8 cellular contexts compared by ENCODE assay signal in the genomic region with DNA sequence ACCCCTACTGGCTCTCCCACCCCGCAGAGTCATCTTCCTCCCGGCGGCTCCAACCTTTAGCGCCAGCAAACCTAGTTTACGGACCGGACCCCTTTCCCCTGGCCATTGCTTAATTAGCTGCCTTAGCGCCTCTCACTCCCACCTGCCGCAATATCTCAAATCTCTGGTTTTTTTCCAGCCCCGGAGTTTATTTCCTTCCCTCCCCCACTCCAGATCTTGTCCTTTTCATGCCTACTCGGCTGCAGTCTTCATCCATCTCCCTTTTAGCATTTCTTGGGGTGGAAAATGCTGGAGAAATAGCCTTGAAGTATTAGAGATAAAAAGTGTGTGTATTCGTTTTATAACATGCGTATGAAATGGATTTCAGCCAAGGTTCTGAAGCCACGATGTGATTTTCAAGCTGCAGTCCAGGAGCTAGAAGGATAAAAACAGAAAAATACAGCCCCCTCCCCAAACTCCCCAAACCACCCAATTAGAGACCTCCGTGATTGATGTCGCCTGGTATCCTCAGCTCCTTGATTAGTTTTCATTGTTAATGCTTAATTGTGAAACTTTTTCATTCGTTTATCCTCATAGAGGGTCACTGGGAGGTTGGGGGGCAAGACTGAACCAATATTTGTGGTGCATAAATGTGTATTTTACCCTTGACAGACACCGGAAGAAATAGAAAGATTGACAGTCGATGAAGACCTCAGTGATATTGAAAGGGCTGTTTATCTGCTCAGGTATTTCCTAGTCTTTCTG. TPM values are rescaled to one million over a fixed set of nuclear protein-coding genes. Genes with fewer than 3 reads are reported as not detected.
DNase-seq lines count a peak whose midpoint lies in the region; ATAC-seq and TF ChIP-seq lines count a peak whose summit lies in the region.

No MANE protein-coding gene starts in this region.

- H3K36me3 ChIP-seq in ES-I3 (ENCODE audit: insufficient read depth, low read length) = no peaks in the 10 kb centered on the region
- no peaks in the 10 kb centered on the region for H3K36me3 ChIP-seq in endodermal cell (ENCODE audit: control insufficient read depth, insufficient read depth, low read length)
- H3K36me3 ChIP-seq in ovary = no peaks in the 10 kb centered on the region

- H3K27me3 ChIP-seq in endodermal cell (ENCODE audit: control insufficient read depth, insufficient read depth, low read length, poor library complexity, severe bottlenecking) = peaks cover 52% of the 10 kb centered on the region
- no peaks in the 10 kb centered on the region for H3K27me3 ChIP-seq in ovary

- 14 to 15% methylated on average over 12 to 17 of the region's 18 CpGs for WGBS in endodermal cell (ENCODE audit: insufficient coverage in 1 of 2, insufficient read length in 1 of 2), 2 experiments
- 3 to 6% (median 6%) methylated on average over 18 of the region's 18 CpGs for WGBS in ovary, 3 donors
- WGBS in lower leg skin, 2 donors = 14 to 15% methylated on average over 17 to 18 of the region's 18 CpGs

- H3K4me1 Mint-ChIP-seq in endodermal cell = peaks cover 5% of the 10 kb centered on the region

- intact Hi-C loops in ovary (cut with DNase I) (loop anchor here in 2 of 4 donors (5.0 kb wide), 2 partner anchors 33 to 38 kb away; no protein-coding TSS in a partner anchor), lower leg skin (cut with DNase I; ENCODE audit: low total_unique reads) (no loop called here), posterior cingulate gyrus (cut with DNase I) (loop anchor here (2.0 to 5.0 kb wide), 3 partner anchors 43 to 138 kb away; a partner anchor contains a TSS)

- H3K27me3 Mint-ChIP-seq in endodermal cell (ENCODE audit: insufficient read depth) = peaks cover 53% of the 10 kb centered on the region

- no peak for ATAC-seq in HG02588 (IDR thresholded peaks at IDR 0.05; ENCODE audit: unreplicated experiment)

- H3K27ac ChIP-seq in endodermal cell (ENCODE audit: low read depth, low read length) (no peak overlapping the region), ovary (peak overlapping the region; percentile 78 to 86)

- no peaks in the 10 kb centered on the region for H3K36me3 Mint-ChIP-seq in endodermal cell (ENCODE audit: low read depth)

- TF ChIP-seq EP300 in ovary (IDR thresholded peaks at IDR 0.05) = no peak

- DNase-seq in NCI-H748 treated with DMSO at 0.1 percent for 48 hours (lab: John Stamatoyannopoulos, UW) = peak; percentile 42
- DNase-seq in endodermal cell = no peak
- DNase-seq in ovary = no peak
- no peak for DNase-seq in lower leg skin (ENCODE audit: low spot score in 2 of 2)
- DNase-seq in stimulated activated CD4-positive, alpha-beta T cell treated with anti-CD3 and anti-CD28 coated beads, Interleukin-15, amount 100 ng/mL, for 24 hours = no peak
- DNase-seq in posterior cingulate gyrus = no peak

- no peak overlapping the region for H3K27ac Mint-ChIP-seq in endodermal cell

- H3K4me3 ChIP-seq in endodermal cell (ENCODE audit: low read length) (peak overlapping the region; percentile 75), ovary (peak overlapping the region; percentile 57), lower leg skin (ENCODE audit: low read depth, poor library complexity, severe bottlenecking) (no peak overlapping the region)

- TF ChIP-seq POLR2A in ovary (IDR thresholded peaks at IDR 0.05) = no peak
- TF ChIP-seq POLR2A in lower leg skin (IDR thresholded peaks at IDR 0.05) = no peak

- no peaks in the 10 kb centered on the region for H3K9me3 Mint-ChIP-seq in endodermal cell

- H3K9me3 ChIP-seq in ES-I3 (ENCODE audit: control insufficient read depth, insufficient read depth, low read length) = no peaks in the 10 kb centered on the region
- no peaks in the 10 kb centered on the region for H3K9me3 ChIP-seq in endodermal cell (ENCODE audit: control insufficient read depth, low read length)
- H3K9me3 ChIP-seq in ovary = no peaks in the 10 kb centered on the region

- H3K9ac ChIP-seq in ES-I3 (ENCODE audit: low read depth, low read length) (peak overlapping the region; percentile 59; the same call in 1 of the 2 replicates), endodermal cell (ENCODE audit: extremely low read depth, low read length, poor library complexity, severe bottlenecking) (no peak overlapping the region)

- peaks cover 5% of the 10 kb centered on the region; the same call in 1 of the 2 replicates for H3K4me1 ChIP-seq in ES-I3 (ENCODE audit: insufficient read depth, low read length)
- no peaks in the 10 kb centered on the region for H3K4me1 ChIP-seq in endodermal cell (ENCODE audit: control insufficient read depth, insufficient read depth, low read length)
- no peaks in the 10 kb centered on the region for H3K4me1 ChIP-seq in ovary (ENCODE audit: insufficient read depth)

- TF ChIP-seq CTCF in endodermal cell (conservative IDR thresholded peaks at IDR 0.05) (no peak), ovary (IDR thresholded peaks at IDR 0.05) (no peak), lower leg skin (IDR thresholded peaks at IDR 0.05) (no peak)

- peak overlapping the region; percentile 74 for H3K4me3 Mint-ChIP-seq in endodermal cell

RNA-seq across cellular contexts. Expression of a gene that starts 1.5 kb away (rescaled TPM):
- total RNA-seq in endodermal cell = 1 to 10 TPM; 4.6 to 8.4 TPM
- polyA plus RNA-seq in endodermal cell (2013, experiment 1 of 2) = 5.2 TPM
- 4.4 TPM for polyA plus RNA-seq in endodermal cell (2013, experiment 2 of 2)
- total RNA-seq in ovary = 10 to 100 TPM in 6 of 7 donors, 1 to 10 TPM in 1; 10.0 to 41.0 (median 17.6) TPM
- polyA plus RNA-seq in ovary = 1 to 10 TPM; 3.0 to 6.6 TPM
- total RNA-seq in lower leg skin = 1 to 10 TPM in 3 of 4 donors, under 1 TPM in 1; 0.56 to 8.6 (median 1.7) TPM

RNA-seq across cellular contexts. Expression of a gene that starts 46.2 kb away (rescaled TPM):
- total RNA-seq in endodermal cell = 10 to 100 TPM; 36.0 to 43.7 TPM
- polyA plus RNA-seq in endodermal cell (2013, experiment 1 of 2) = 59.6 TPM
- polyA plus RNA-seq in endodermal cell (2013, experiment 2 of 2) = 46.0 TPM
- total RNA-seq in ovary = 100 to 1,000 TPM in 3 of 7 donors, 10 to 100 TPM in 4; 53.4 to 106 (median 88.5) TPM
- 100 to 1,000 TPM in 1 of 2 donors, 10 to 100 TPM in 1; 37.8 to 145 TPM for polyA plus RNA-seq in ovary
- total RNA-seq in lower leg skin = 10 to 100 TPM; 21.0 to 69.1 (median 52.3) TPM
